ENCODE assay signal across 8 cellular contexts in genomic region chr1:40531381-40532061, GRCh38. TPM values are rescaled to one million over a fixed set of nuclear protein-coding genes. Genes with fewer than 3 reads are reported as not detected.
DNase-seq lines count a peak whose midpoint lies in the region; ATAC-seq and TF ChIP-seq lines count a peak whose summit lies in the region.

TSS of gene ZNF684 (plus strand) at chr1:40531637. CDS start at chr1:40533167, 1,530 bp downstream.

- H3K36me3 ChIP-seq in prostate gland: no peaks in the 10 kb centered on the region
- no peaks in the 10 kb centered on the region for H3K36me3 ChIP-seq in urinary bladder (ENCODE audit: insufficient read depth)

- peaks cover 24 to 28% (median 25%) of the 10 kb centered on the region in 3 donors for H3K4me1 Mint-ChIP-seq in T-cell

- WGBS in prostate gland: under 1% methylated on average over 35 of the region's 35 CpGs
- under 1% methylated on average over 35 of the region's 35 CpGs for WGBS in urinary bladder

- intact Hi-C loops in left ventricle myocardium superior (cut with micrococcal nuclease): no loop called here
- intact Hi-C loops in prostate gland (cut with DNase I): no loop called here

- DNase-seq in GM13976 (ENCODE audit: low spot score): peak; percentile 90
- DNase-seq in NCI-H146 (lab: John Stamatoyannopoulos, UW): peak; percentile 91
- DNase-seq in T-cell: peak; percentile 60 to 89 (median 79)
- DNase-seq in amniotic stem cell (lab: John Stamatoyannopoulos, UW): peak; percentile 89
- DNase-seq in left ventricle myocardium superior: peak; percentile 85
- DNase-seq in prostate gland (ENCODE audit: low spot score): peak; percentile 90

- H3K27ac ChIP-seq in prostate gland (peak within 1 kb of the TSS; percentile 72 to 76), urinary bladder (ENCODE audit: low read depth) (peak within 1 kb of the TSS; percentile 79)

- in situ Hi-C loops in GM13976 (cut with MboI; ENCODE audit: low sequenced_read_pairs, unreplicated experiment): no loop called here

- peak within 1 kb of the TSS; percentile 89 to 95 for H3K27ac Mint-ChIP-seq in T-cell

- peaks cover 0 to 4% (median 3%) of the 10 kb centered on the region in 3 donors for H3K9me3 Mint-ChIP-seq in T-cell

- CTCF ChIA-PET in T-cell (lab: Charles Lee): interaction anchor here (0.5 to 1.7 kb wide), 12 partner anchors 9 to 1554 kb away, joined by 3 to 6 read pairs (median 3); partner anchors contain the start of genes EXO5 (in 1 of the 2) and NFYC (in 1 of the 2)

- H3K36me3 Mint-ChIP-seq in T-cell: peaks cover 12% of the 10 kb centered on the region

- H3K4me1 ChIP-seq in prostate gland (replicated peaks): no peaks in the 10 kb centered on the region
- H3K4me1 ChIP-seq in urinary bladder (ENCODE audit: insufficient read depth): no peaks in the 10 kb centered on the region

- TF ChIP-seq CTCF in GM13976 (IDR thresholded peaks at IDR 0.05; ENCODE audit: borderline replicate concordance, control extremely low read depth, extremely low read depth, insufficient read depth, missing control alignments): no peak
- TF ChIP-seq CTCF in prostate gland (IDR thresholded peaks at IDR 0.05): no peak

- H3K9me3 ChIP-seq in prostate gland: no peaks in the 10 kb centered on the region

- peak; percentile 98 for ATAC-seq in HG02852 (IDR thresholded peaks at IDR 0.05; ENCODE audit: unreplicated experiment)
- peak; percentile 97 to 99 (median 98) for ATAC-seq in T-cell (replicated peaks in 1 of 4)
- ATAC-seq in left ventricle myocardium superior: peak; percentile 100

- H3K4me3 ChIP-seq in prostate gland (peak within 1 kb of the TSS; percentile 55 to 60), urinary bladder (ENCODE audit: low read depth, low read length) (peak within 1 kb of the TSS; percentile 55)

- peaks cover 0 to 14% of the 10 kb centered on the region in 2 donors for H3K27me3 Mint-ChIP-seq in T-cell

- peak within 1 kb of the TSS; percentile 87 to 99 (median 99) for H3K4me3 Mint-ChIP-seq in T-cell

- POLR2A ChIA-PET in T-cell (lab: Charles Lee): interaction anchor here (0.5 to 0.7 kb wide), 5 partner anchors 20 to 1473 kb away, joined by 3 to 5 read pairs (median 3); no protein-coding TSS in a partner anchor

- H3K27me3 ChIP-seq in prostate gland (replicated peaks; ENCODE audit: insufficient read depth): no peaks in the 10 kb centered on the region

- TF ChIP-seq POLR2A in prostate gland (IDR thresholded peaks at IDR 0.05): no peak

RNA-seq across cellular contexts. Expression of gene ZNF684, which starts in this region (rescaled TPM):
- total RNA-seq in T-cell (1 to 10 TPM; 2.4 to 6.0 (median 4.5) TPM), left ventricle myocardium superior (8.6 TPM), prostate gland (1 to 10 TPM; 5.4 to 7.0 TPM), urinary bladder (9.9 TPM)
- 3.2 TPM for polyA plus RNA-seq in urinary bladder

Comparison
In these comparisons a context has a peak if more than half of its experiments do, and no peak if none do; other contexts are left out.
1. Peak in every context shown above with its lines: DNase-seq, ATAC-seq, H3K4me3 ChIP-seq and H3K27ac ChIP-seq.